Comparison of ENCODE assay signal across 14 cellular contexts in genomic region chr2:241891988-241892298, GRCh38. TPM values are rescaled to one million over a fixed set of nuclear protein-coding genes. Genes with fewer than 3 reads are reported as not detected.
"Had no signal": no experiment of that assay in that cellular context is flagged by ENCODE, and none has a peak within 500 bp of the region (broad histone marks: within the 10 kb centered on the region; RNA-seq: fewer than 3 reads in every experiment).

No MANE protein-coding gene starts in this region.

- H3K36me3 ChIP-seq: left lung, neutrophil, right atrium auricular region, thoracic aorta had no signal

- DNase-seq: activated CD4-positive, CD25-positive, alpha-beta regulatory T cell treated with anti-CD3 and anti-CD28 coated beads, Interleukin-2, amount 50 U/mL, for 72 hours; activated naive CD4-positive, alpha-beta T cell had no signal

- H3K27ac ChIP-seq: dorsolateral prefrontal cortex, left lung, neutrophil, right atrium auricular region, thoracic aorta had no signal

- H3K27ac Mint-ChIP-seq: activated T-helper 1 cell treated with anti-CD3 and anti-CD28 coated beads, Interleukin-12 subunit alpha, Interleukin-12 subunit beta, Interleukin-2, Interleukin-4 antibody, amounts not matched to agents 30 ng/mL and 10 ng/mL and 1 ng/mL, durations not matched to agents 14 hours and 24 hours and 36 hours; stimulated activated naive CD8-positive, alpha-beta T cell treated with anti-CD3 and anti-CD28 coated beads, Interleukin-15, Interleukin-2, amounts not matched to agents 100 ng/mL and 50 ng/mL, for 24 hours; T-helper 2 cell treated with Interferon-gamma antibody and Interleukin-4, amounts not matched to agents 5 μg/mL and 100 μg/mL, for 36 hours had no signal

- ATAC-seq: naive thymus-derived CD8-positive, alpha-beta T cell had no signal

- H3K9me3 ChIP-seq: neutrophil, right atrium auricular region, thoracic aorta had no signal

- H3K27me3 ChIP-seq: dorsolateral prefrontal cortex, left lung, neutrophil, right atrium auricular region had no signal

- H3K4me3 ChIP-seq: dorsolateral prefrontal cortex, left lung, right atrium auricular region, thoracic aorta had no signal

- H3K4me3 Mint-ChIP-seq: activated T-helper 1 cell treated with anti-CD3 and anti-CD28 coated beads, Interleukin-12 subunit alpha, Interleukin-12 subunit beta, Interleukin-2, Interleukin-4 antibody, amounts not matched to agents 30 ng/mL and 10 ng/mL and 1 ng/mL, durations not matched to agents 14 hours and 24 hours and 36 hours; naive thymus-derived CD8-positive, alpha-beta T cell; stimulated activated naive CD8-positive, alpha-beta T cell treated with anti-CD3 and anti-CD28 coated beads, Interleukin-15, Interleukin-2, amounts not matched to agents 100 ng/mL and 50 ng/mL, for 24 hours; T-helper 2 cell treated with Interferon-gamma antibody and Interleukin-4, amounts not matched to agents 5 μg/mL and 100 μg/mL, for 36 hours had no signal

- H3K27me3 Mint-ChIP-seq: naive thymus-derived CD8-positive, alpha-beta T cell had no signal

- H3K9me3 Mint-ChIP-seq: stimulated activated naive CD8-positive, alpha-beta T cell treated with anti-CD3 and anti-CD28 coated beads, Interleukin-15, Interleukin-2, amounts not matched to agents 100 ng/mL and 50 ng/mL, for 24 hours; T-helper 2 cell treated with Interferon-gamma antibody and Interleukin-4, amounts not matched to agents 5 μg/mL and 100 μg/mL, for 36 hours had no signal

RNA-seq across cellular contexts. Expression of gene RTP5, which starts 22.4 kb away (rescaled TPM):
- total RNA-seq: activated T-helper 1 cell treated with anti-CD3 and anti-CD28 coated beads, Interleukin-12 subunit alpha, Interleukin-12 subunit beta, Interleukin-2, Interleukin-4 antibody, amounts not matched to agents 30 ng/mL and 10 ng/mL and 1 ng/mL, durations not matched to agents 14 hours and 24 hours and 36 hours; astrocyte; mucosa of gallbladder; naive thymus-derived CD8-positive, alpha-beta T cell; right atrium auricular region had no signal
- polyA plus RNA-seq: keratinocyte; naive thymus-derived CD8-positive, alpha-beta T cell had no signal

RNA-seq across cellular contexts. Expression of gene PDCD1, which starts 33.2 kb away (rescaled TPM):
- total RNA-seq: astrocyte had no signal
- polyA plus RNA-seq: keratinocyte had no signal
